Comparison of ENCODE assay signal across 2 cellular contexts in the genomic region with DNA sequence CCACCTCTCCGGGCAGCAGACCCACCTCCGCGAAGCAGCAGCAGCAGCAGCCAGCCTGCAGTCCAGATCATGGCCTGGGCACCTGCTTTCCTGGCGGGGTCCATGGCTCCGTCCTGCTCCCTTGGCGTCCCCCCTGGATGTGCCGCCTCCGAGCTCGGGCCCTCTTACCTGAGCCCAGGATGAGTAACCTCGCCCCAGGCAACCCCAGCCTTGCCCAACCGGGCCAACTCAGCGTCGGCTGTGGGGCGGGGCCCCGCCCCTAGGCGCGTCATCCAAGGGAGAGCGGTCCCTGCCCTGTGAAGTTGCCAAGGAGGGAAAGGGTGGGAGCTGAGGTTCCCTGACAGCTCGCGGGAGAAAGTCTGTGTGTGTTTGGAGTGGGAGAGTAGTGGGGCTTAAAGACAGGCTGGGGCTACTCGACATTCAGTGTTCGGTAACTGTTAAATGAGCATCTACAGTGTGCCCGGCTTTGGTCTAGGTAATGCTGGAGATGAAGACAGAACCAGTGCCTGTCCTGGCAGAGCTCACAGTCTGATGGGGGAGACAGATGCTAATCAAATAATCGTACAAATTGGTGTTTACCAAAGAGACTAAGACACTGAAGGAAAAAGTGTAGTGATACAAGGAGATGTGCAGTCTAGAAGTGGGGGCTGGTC.
TF ChIP-seq lines count a peak whose summit lies in the region.

Gene LYPD3, minus strand, starts transcription at position 141 of the 653 bp plus-strand sequence. Its CDS starts 37 bp downstream, at position 104.

TF ChIP-seq in K562, 482 proteins besides CTCF, POLR2A, EP300 and RAD21:
- TF ChIP-seq, protein P1, sequence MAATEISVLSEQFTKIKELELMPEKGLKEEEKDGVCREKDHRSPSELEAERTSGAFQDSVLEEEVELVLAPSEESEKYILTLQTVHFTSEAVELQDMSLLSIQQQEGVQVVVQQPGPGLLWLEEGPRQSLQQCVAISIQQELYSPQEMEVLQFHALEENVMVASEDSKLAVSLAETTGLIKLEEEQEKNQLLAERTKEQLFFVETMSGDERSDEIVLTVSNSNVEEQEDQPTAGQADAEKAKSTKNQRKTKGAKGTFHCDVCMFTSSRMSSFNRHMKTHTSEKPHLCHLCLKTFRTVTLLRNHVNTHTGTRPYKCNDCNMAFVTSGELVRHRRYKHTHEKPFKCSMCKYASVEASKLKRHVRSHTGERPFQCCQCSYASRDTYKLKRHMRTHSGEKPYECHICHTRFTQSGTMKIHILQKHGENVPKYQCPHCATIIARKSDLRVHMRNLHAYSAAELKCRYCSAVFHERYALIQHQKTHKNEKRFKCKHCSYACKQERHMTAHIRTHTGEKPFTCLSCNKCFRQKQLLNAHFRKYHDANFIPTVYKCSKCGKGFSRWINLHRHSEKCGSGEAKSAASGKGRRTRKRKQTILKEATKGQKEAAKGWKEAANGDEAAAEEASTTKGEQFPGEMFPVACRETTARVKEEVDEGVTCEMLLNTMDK (IDR thresholded peaks at IDR 0.05; ENCODE audit: borderline replicate concordance, insufficient read depth, low read depth, low read length, poor library complexity, severe bottlenecking): no peak
- TF ChIP-seq NCOA1 (IDR thresholded peaks at IDR 0.05; ENCODE audit: low read depth) (no peak), RBFOX2 (IDR thresholded peaks at IDR 0.05; ENCODE audit: low read depth, low read length) (no peak), TEAD2 (tag; IDR thresholded peaks at IDR 0.05) (no peak), SMAD2 (IDR thresholded peaks at IDR 0.05; ENCODE audit: low read depth, low read length) (no peak), ASH1L (IDR thresholded peaks at IDR 0.05; ENCODE audit: borderline replicate concordance, low read depth, partially characterized antibody) (no peak), SMARCC2 (IDR thresholded peaks at IDR 0.05; ENCODE audit: low read depth) (no peak)
- TF ChIP-seq, protein P2, sequence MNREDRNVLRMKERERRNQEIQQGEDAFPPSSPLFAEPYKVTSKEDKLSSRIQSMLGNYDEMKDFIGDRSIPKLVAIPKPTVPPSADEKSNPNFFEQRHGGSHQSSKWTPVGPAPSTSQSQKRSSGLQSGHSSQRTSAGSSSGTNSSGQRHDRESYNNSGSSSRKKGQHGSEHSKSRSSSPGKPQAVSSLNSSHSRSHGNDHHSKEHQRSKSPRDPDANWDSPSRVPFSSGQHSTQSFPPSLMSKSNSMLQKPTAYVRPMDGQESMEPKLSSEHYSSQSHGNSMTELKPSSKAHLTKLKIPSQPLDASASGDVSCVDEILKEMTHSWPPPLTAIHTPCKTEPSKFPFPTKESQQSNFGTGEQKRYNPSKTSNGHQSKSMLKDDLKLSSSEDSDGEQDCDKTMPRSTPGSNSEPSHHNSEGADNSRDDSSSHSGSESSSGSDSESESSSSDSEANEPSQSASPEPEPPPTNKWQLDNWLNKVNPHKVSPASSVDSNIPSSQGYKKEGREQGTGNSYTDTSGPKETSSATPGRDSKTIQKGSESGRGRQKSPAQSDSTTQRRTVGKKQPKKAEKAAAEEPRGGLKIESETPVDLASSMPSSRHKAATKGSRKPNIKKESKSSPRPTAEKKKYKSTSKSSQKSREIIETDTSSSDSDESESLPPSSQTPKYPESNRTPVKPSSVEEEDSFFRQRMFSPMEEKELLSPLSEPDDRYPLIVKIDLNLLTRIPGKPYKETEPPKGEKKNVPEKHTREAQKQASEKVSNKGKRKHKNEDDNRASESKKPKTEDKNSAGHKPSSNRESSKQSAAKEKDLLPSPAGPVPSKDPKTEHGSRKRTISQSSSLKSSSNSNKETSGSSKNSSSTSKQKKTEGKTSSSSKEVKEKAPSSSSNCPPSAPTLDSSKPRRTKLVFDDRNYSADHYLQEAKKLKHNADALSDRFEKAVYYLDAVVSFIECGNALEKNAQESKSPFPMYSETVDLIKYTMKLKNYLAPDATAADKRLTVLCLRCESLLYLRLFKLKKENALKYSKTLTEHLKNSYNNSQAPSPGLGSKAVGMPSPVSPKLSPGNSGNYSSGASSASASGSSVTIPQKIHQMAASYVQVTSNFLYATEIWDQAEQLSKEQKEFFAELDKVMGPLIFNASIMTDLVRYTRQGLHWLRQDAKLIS (CRISPR knock-in tag; IDR thresholded peaks at IDR 0.05): no peak
TF ChIP-seq in K562: peak in this region for 0.

TF ChIP-seq in HepG2, 621 proteins besides CTCF, POLR2A, EP300 and RAD21:
- TF ChIP-seq MAFF (IDR thresholded peaks at IDR 0.05; ENCODE audit: low read depth, low read length) (no peak), PREB (CRISPR knock-in tag; IDR thresholded peaks at IDR 0.05) (no peak), TEAD3 (CRISPR knock-in tag; optimal IDR thresholded peaks at IDR 0.05; ENCODE audit: borderline replicate concordance) (no peak), ZNF10 (CRISPR knock-in tag; IDR thresholded peaks at IDR 0.05; ENCODE audit: borderline replicate concordance, low read depth) (no peak), ZNF136 (CRISPR knock-in tag; IDR thresholded peaks at IDR 0.05; ENCODE audit: low read depth) (no peak), HNF4A (CRISPR knock-in tag; IDR thresholded peaks at IDR 0.05) (no peak), NCOA1 (CRISPR knock-in tag; IDR thresholded peaks at IDR 0.05) (no peak), IRX3 (CRISPR knock-in tag; IDR thresholded peaks at IDR 0.05; ENCODE audit: borderline replicate concordance, low read depth) (no peak), ZNF101 (CRISPR knock-in tag; IDR thresholded peaks at IDR 0.05; ENCODE audit: borderline replicate concordance, low read depth) (no peak)
